Comparison of ENCODE assay signal across 1 cellular context in the genomic region with DNA sequence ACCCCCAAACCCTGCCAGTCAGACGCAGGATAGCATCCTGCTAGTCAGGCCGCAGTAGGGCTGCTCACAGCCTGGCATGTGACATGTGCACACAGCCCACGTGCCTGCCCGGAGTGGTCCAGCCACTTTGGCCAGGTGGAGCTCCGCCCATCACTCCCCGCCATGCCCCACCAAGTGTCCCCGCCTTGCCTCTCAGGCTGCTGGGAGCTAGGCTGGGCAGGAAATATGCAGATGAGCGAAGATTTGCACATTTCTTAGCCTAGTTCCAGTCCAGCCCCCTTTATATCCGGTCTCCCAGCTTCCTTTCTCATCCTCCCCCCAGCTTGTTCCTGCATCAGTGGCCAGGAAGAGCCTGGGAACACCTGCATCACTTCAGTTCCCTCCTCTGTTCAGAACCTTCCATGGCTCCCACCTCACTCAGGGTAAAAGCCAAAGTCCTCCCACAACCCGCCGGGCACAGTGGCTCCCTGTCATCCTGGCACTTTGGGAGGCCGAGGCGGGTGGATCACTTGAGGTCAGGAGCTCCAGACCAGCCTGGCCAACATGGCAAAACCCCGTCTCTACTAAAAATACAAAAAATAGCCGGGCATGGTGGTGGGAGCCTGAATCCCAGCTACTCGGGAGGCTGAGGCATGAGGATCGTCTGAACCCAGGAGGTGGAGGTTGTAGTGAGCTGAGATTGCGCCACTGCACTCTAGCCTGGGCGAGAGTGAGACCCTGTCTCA.
TF ChIP-seq lines count a peak whose summit lies in the region.

No MANE protein-coding gene starts in this region.

TF ChIP-seq in K562, 482 proteins besides CTCF, POLR2A, EP300 and RAD21:
- TF ChIP-seq BHLHE40 (IDR thresholded peaks at IDR 0.05; ENCODE audit: low read length) = peak; percentile 35; the same call in 1 of the 2 replicates
- TF ChIP-seq, protein P1, sequence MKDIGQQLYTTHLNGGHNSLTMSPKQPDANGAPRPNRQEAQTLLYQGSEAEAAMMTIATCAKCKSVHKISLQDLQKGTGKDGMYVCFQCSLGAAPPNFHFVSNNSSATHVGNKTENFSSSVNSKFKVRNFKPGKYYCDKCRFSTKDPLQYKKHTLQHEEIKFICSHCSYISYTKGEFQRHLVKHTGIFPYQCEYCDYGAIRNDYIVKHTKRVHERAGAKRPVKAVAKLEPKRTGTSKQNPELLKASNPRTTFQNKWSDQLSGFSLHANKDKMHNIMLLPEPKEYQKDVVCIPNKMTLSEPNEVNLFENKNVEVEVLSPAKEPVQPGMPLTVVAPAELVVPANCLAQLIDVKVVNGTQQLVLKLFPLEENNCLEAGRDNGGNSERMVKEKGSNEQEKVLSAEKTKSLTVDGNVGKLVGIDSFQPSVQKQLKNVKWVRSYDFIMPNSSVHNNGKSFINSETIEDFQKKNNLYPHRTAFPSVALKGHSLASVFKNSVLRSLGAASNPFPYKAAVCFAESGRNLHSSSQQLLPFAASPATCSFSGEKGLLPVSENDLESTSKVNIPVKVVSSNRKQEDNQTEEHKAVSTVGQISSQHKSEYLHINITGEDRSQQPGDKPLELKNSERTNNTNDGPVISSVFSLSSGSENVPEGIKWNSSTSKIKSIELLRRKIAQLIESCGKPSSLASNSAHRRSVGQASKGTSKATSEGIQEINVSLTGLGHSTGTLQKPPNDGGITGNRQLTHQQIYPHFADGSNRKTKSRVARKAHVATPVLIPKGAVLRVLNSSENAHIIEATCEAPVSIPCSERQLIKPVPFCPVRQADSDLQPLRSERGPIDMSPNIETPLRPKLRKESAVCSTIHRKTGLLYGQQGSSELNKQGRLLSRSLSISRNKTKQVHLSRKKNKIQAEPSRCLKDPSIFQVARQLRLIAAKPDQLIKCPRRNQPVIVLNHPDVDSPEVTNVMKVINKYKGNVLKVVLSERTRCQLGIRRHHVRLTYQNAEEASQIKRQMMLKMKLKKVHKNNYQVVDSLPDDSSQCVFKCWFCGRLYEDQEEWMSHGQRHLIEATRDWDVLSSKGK (CRISPR knock-in tag; IDR thresholded peaks at IDR 0.05) = no peak
- TF ChIP-seq, protein P2, sequence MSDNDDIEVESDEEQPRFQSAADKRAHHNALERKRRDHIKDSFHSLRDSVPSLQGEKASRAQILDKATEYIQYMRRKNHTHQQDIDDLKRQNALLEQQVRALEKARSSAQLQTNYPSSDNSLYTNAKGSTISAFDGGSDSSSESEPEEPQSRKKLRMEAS (CRISPR knock-in tag; IDR thresholded peaks at IDR 0.05) = peak; percentile 30; the same call in 1 of the 2 replicates
- TF ChIP-seq GABPA (tag; conservative IDR thresholded peaks at IDR 0.05; ENCODE audit: low read depth) = 0 out of 2 replicates have a peak, but pooled peaks have one; percentile 19
- TF ChIP-seq, protein P3, sequence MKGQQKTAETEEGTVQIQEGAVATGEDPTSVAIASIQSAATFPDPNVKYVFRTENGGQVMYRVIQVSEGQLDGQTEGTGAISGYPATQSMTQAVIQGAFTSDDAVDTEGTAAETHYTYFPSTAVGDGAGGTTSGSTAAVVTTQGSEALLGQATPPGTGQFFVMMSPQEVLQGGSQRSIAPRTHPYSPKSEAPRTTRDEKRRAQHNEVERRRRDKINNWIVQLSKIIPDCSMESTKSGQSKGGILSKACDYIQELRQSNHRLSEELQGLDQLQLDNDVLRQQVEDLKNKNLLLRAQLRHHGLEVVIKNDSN (CRISPR knock-in tag; IDR thresholded peaks at IDR 0.05) = peak; percentile 50
- no peak for TF ChIP-seq ZNF76 (CRISPR knock-in tag; IDR thresholded peaks at IDR 0.05; ENCODE audit: borderline replicate concordance)
- 0 out of 2 replicates have a peak, but pooled peaks have one; percentile 25 for TF ChIP-seq GABPB1 (CRISPR knock-in tag; IDR thresholded peaks at IDR 0.05)
TF ChIP-seq in K562: peak in this region for 5.
